ENCODE assay signal across 1 cellular context in genomic region chr1:40508375-40509341, GRCh38.
TF ChIP-seq lines count a peak whose summit lies in the region.

TSS of gene EXO5 (plus strand) at chr1:40508767. CDS start at chr1:40514545, 5,778 bp downstream.

TF ChIP-seq in IMR-90, 13 proteins besides CTCF, POLR2A, EP300 and RAD21 (continued from another document):
- TF ChIP-seq NFE2L2 (IDR thresholded peaks at IDR 0.05; ENCODE audit: low read depth, low read length) (no peak), MAZ (IDR thresholded peaks at IDR 0.05; ENCODE audit: borderline replicate concordance, low read depth, low read length) (no peak), MXI1 (IDR thresholded peaks at IDR 0.05; ENCODE audit: borderline replicate concordance, low read depth, low read length) (no peak), BHLHE40 (IDR thresholded peaks at IDR 0.05; ENCODE audit: low read depth, low read length) (no peak), ELK1 (IDR thresholded peaks at IDR 0.05; ENCODE audit: borderline replicate concordance, low read depth, low read length) (no peak), SMC3 (IDR thresholded peaks at IDR 0.05; ENCODE audit: low read depth, low read length) (no peak), CEBPB (IDR thresholded peaks at IDR 0.05; ENCODE audit: low read depth, low read length) (no peak), RFX5 (IDR thresholded peaks at IDR 0.05; ENCODE audit: low read depth, low read length) (no peak)
